ENCODE assay signal across 19 cellular contexts in the genomic region with DNA sequence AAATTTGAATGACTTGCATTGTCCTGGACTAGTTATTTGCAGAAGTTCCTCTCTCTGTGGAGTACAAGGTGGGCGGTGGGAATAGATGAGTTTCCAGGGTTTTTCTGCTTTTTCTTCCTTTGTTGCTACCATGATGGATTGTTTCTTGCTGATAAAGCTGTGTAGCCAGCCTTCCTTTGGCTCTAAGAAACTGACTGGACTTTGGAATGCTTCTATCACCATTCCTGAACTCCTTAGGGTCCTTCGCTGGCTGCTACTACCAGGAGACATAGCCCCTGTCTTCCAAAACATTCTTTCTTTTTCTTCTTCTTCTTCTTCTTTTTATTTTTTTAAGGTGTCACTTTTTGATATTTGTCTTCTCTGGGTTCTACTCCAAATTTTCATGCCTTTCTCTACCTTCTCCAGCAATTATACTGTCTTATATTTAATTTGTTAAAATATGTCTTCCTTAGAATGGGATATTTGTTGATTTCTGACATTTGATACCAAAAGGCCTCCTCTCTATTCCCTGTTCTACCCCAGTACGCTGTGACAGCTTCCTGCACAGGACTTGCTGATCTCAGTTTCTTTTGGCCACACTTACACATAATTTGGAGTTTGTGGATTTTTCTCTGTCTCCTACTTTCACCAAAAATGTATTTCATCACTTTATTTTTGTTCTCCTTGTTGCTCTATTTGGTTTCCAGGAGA.
DNase-seq lines count a peak whose midpoint lies in the region; TF ChIP-seq lines count a peak whose summit lies in the region.
"Had no signal": no experiment of that assay in that cellular context is flagged by ENCODE, and none has a peak within 500 bp of the region (broad histone marks: within the 10 kb centered on the region; RNA-seq: fewer than 3 reads in every experiment).

No MANE protein-coding gene starts in this region.

- H3K4me3 ChIP-seq in mammary epithelial cell (replicated peaks in 1 of 3; ENCODE audit: insufficient read depth in 1 of 3, low read depth in 2 of 3, low read length in 3 of 3) (no peak overlapping the region), fibroblast of the aortic adventitia (ENCODE audit: low read depth, low read length) (no peak overlapping the region), vagina (no peak overlapping the region), ascending aorta (no peak overlapping the region)
- H3K4me3 ChIP-seq: PC-9 had no signal

- DNase-seq in MCF 10A (ENCODE audit: unreplicated experiment) (no peak), mammary epithelial cell (no peak), fibroblast of the aortic adventitia (ENCODE audit: low read depth) (peak; percentile 2), progenitor cell of endocrine pancreas (ENCODE audit: low spot score, unreplicated experiment) (no peak), vagina (ENCODE audit: extremely low spot score in 2 of 2) (no peak), ascending aorta (ENCODE audit: low spot score in 2 of 2) (no peak), cerebellar nuclear complex (lab: John Stamatoyannopoulos, UW) (no peak)
- DNase-seq in activated CD4-positive, alpha-beta T cell treated with anti-CD3 and anti-CD28 coated beads, Interleukin-2, amount 50 U/mL, for 4 hours, result no peak
- DNase-seq: 8988T; AML-193; C1 segment of cervical spinal cord; CD8-positive, alpha-beta memory T cell; GOT3; IMR-90; NCI-H2029 treated with DMSO at 0.1 percent for 48 hours; RPMI8226; SHP77 had no signal

- in situ Hi-C loops in mammary epithelial cell (cut with MboI; ENCODE audit: low sequenced_read_pairs in 2 of 2), result loop anchor here in 1 of 2 donors (5.0 kb wide), 1 partner anchor 367 kb away; no protein-coding TSS in a partner anchor

- H3K27ac ChIP-seq in mammary epithelial cell (ENCODE audit: insufficient read depth, low read depth, low read length) (no peak overlapping the region), vagina (no peak overlapping the region), ascending aorta (peak overlapping the region in 1 of 2 donors; percentile 9)
- H3K27ac ChIP-seq: KMS-11, PC-9 had no signal

- H3K9me3 ChIP-seq in mammary epithelial cell (replicated peaks; ENCODE audit: insufficient read depth, low read length) (no peaks in the 10 kb centered on the region), vagina (no peaks in the 10 kb centered on the region), ascending aorta (no peaks in the 10 kb centered on the region)

- H3K4me1 ChIP-seq in mammary epithelial cell (ENCODE audit: insufficient read depth, low read length) (no peaks in the 10 kb centered on the region), vagina (peaks cover 10% of the 10 kb centered on the region), ascending aorta (peaks cover 0 to 3% of the 10 kb centered on the region in 2 donors)

- CTCF ChIA-PET in MCF 10A (lab: Yijun Ruan, JAX) (interaction anchor here (0.6 to 4.9 kb wide), 19 partner anchors 9 to 643 kb away, joined by 3 to 25 read pairs (median 3); no protein-coding TSS in a partner anchor), mammary epithelial cell (lab: Charles Lee; ENCODE audit: low non-redundant PET) (no interaction called here)

- TF ChIP-seq CTCF in MCF 10A (IDR thresholded peaks at IDR 0.05; ENCODE audit: unreplicated experiment) (no peak), mammary epithelial cell (conservative IDR thresholded peaks at IDR 0.05 in 1 of 2, IDR thresholded peaks at IDR 0.05 in 1 of 2; ENCODE audit: extremely low read depth in 1 of 2, insufficient read depth in 1 of 2, low read depth in 1 of 2, low read length in 2 of 2) (no peak), fibroblast of the aortic adventitia (IDR thresholded peaks at IDR 0.05; ENCODE audit: insufficient read depth, low read length) (no peak), progenitor cell of endocrine pancreas (IDR thresholded peaks at IDR 0.05; ENCODE audit: unreplicated experiment) (no peak), vagina (IDR thresholded peaks at IDR 0.05) (no peak), ascending aorta (IDR thresholded peaks at IDR 0.05) (no peak)

- TF ChIP-seq POLR2A in vagina (IDR thresholded peaks at IDR 0.05), result no peak

- H3K27ac Mint-ChIP-seq in MCF 10A (ENCODE audit: low read depth, unreplicated experiment) (peak overlapping the region; percentile 20), progenitor cell of endocrine pancreas (peak overlapping the region; percentile 87)
- H3K27ac Mint-ChIP-seq: CD8-positive, alpha-beta memory T cell had no signal

- peaks cover 7% of the 10 kb centered on the region for H3K4me1 Mint-ChIP-seq in MCF 10A (ENCODE audit: insufficient read depth, unreplicated experiment)
- peaks cover 20% of the 10 kb centered on the region for H3K4me1 Mint-ChIP-seq in progenitor cell of endocrine pancreas (ENCODE audit: low read depth)
- H3K4me1 Mint-ChIP-seq: CD8-positive, alpha-beta memory T cell had no signal

- H3K27me3 Mint-ChIP-seq in MCF 10A (ENCODE audit: insufficient read depth, unreplicated experiment), result no peaks in the 10 kb centered on the region
- H3K27me3 Mint-ChIP-seq in progenitor cell of endocrine pancreas, result peaks cover 2% of the 10 kb centered on the region
- H3K27me3 Mint-ChIP-seq: CD8-positive, alpha-beta memory T cell had no signal

- no peaks in the 10 kb centered on the region for H3K36me3 ChIP-seq in mammary epithelial cell (ENCODE audit: insufficient read depth, low read length)
- H3K36me3 ChIP-seq in vagina, result no peaks in the 10 kb centered on the region
- H3K36me3 ChIP-seq in ascending aorta, result no peaks in the 10 kb centered on the region

- dilution Hi-C loops in mammary epithelial cell (cut with HindIII; ENCODE audit: low sequenced_read_pairs), result no loop called here

- H4K20me1 ChIP-seq in mammary epithelial cell (ENCODE audit: insufficient read depth, low read length), result no peaks in the 10 kb centered on the region

- H3K79me2 ChIP-seq in mammary epithelial cell (ENCODE audit: insufficient read depth, low read length), result no peaks in the 10 kb centered on the region

- H2AFZ ChIP-seq in mammary epithelial cell (ENCODE audit: low read depth, low read length), result no peak overlapping the region
- H2AFZ ChIP-seq: PC-9 had no signal

- H3K36me3 Mint-ChIP-seq in MCF 10A (ENCODE audit: insufficient read depth, unreplicated experiment), result peaks cover 4% of the 10 kb centered on the region
- H3K36me3 Mint-ChIP-seq in progenitor cell of endocrine pancreas (ENCODE audit: insufficient read depth), result peaks cover 6% of the 10 kb centered on the region
- H3K36me3 Mint-ChIP-seq: CD8-positive, alpha-beta memory T cell had no signal

- no peak overlapping the region for H3K4me3 Mint-ChIP-seq in MCF 10A (ENCODE audit: unreplicated experiment)
- peak overlapping the region; percentile 14 for H3K4me3 Mint-ChIP-seq in progenitor cell of endocrine pancreas (ENCODE audit: low read depth)
- H3K4me3 Mint-ChIP-seq: CD8-positive, alpha-beta memory T cell had no signal

- H3K4me2 ChIP-seq in mammary epithelial cell (ENCODE audit: insufficient read depth, low read depth, low read length), result no peak overlapping the region
- H3K4me2 ChIP-seq: KMS-11, PC-9 had no signal

- intact Hi-C loops in MCF 10A (cut with micrococcal nuclease) (loop anchor here (1.0 to 5.0 kb wide), 8 partner anchors 43 to 640 kb away; partner anchors contain the start of gene THRB), mammary epithelial cell (cut with micrococcal nuclease) (loop anchor here (1.0 to 5.0 kb wide), 9 partner anchors 43 to 641 kb away; no protein-coding TSS in a partner anchor), vagina (cut with DNase I) (loop anchor here (5.0 kb wide), 1 partner anchor 1372 kb away; no protein-coding TSS in a partner anchor), ascending aorta (cut with DNase I) (loop anchor here (10.0 kb wide), 1 partner anchor 645 kb away; no protein-coding TSS in a partner anchor)

- H3K27me3 ChIP-seq in mammary epithelial cell (ENCODE audit: insufficient read depth, low read length) (no peaks in the 10 kb centered on the region), vagina (no peaks in the 10 kb centered on the region), ascending aorta (no peaks in the 10 kb centered on the region)

- WGBS in mammary epithelial cell (ENCODE audit: low coverage, missing lambda C conversion rate), result 95% methylated on average over 3 of the region's 3 CpGs

- POLR2A ChIA-PET in MCF 10A (lab: Yijun Ruan, JAX), result interaction anchor here (0.5 to 0.7 kb wide), 3 partner anchors 94 to 233 kb away, joined by 3 read pairs; no protein-coding TSS in a partner anchor

- no TSS peak for BruUV-seq in MCF 10A (replicated peaks; lab: Mats Ljungman, UMichigan)
- no TSS peak for BruUV-seq in mammary epithelial cell (replicated peaks; lab: Mats Ljungman, UMichigan)

- H3K9ac ChIP-seq in mammary epithelial cell (ENCODE audit: insufficient read depth, low read length), result no peak overlapping the region
- H3K9ac ChIP-seq: KMS-11 had no signal

- H3K9me3 Mint-ChIP-seq in MCF 10A (ENCODE audit: unreplicated experiment) (peaks cover 3% of the 10 kb centered on the region), progenitor cell of endocrine pancreas (ENCODE audit: low read depth) (peaks cover 11% of the 10 kb centered on the region)
